ENCODE assay signal across 29 cellular contexts in the genomic region with DNA sequence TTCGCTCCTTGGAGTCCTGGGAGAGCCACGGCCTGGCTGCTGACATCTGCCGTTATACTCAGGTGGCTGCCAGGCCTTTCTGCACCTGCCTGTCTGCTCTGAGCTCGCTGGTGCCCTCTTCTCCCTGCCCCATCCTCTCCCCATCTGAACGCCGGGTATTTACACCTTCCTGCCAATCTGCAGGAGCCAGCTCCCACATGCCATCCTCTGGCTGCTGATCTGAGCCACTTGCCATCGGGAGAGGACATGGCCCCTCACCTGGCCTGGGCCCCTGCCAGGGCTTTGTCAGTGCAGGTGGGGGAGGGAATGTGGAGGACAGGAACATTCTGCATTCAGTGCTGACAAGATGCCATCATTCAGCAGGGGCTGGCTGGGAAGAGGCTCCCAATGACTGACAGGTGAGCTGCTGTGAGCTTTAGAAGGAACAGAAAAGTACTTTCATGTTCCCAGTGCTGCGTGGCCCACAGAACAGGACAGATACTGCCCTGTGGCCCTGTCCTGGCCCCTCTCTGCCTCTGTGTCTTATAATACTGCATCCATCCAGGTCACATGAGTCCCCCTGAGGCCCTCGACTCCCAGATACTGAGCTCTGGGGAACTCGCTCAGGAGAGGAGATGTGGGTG.
"Had no signal": no experiment of that assay in that cellular context is flagged by ENCODE, and none has a peak within 500 bp of the region (broad histone marks: within the 10 kb centered on the region; RNA-seq: fewer than 3 reads in every experiment).

No MANE protein-coding gene starts in this region.

- H3K27me3 ChIP-seq: breast epithelium, foreskin keratinocyte, neural progenitor cell, right atrium auricular region, thyroid gland, upper lobe of left lung, vagina had no signal

- H3K27ac ChIP-seq: breast epithelium, esophagus muscularis mucosa, foreskin keratinocyte, heart left ventricle, left lung, neural progenitor cell, right atrium auricular region, thyroid gland, upper lobe of left lung, vagina had no signal

- H3K4me1 Mint-ChIP-seq: activated naive CD4-positive, alpha-beta T cell treated with anti-CD3 and anti-CD28 coated beads, Interleukin-2, amount 10 ng/mL, durations not matched to agents 7 days and 5 days; activated naive CD8-positive, alpha-beta T cell treated with anti-CD3 and anti-CD28 coated beads, Interleukin-2, amount 10 ng/mL, durations not matched to agents 7 days and 5 days; naive B cell; neural progenitor cell; stimulated activated memory B cell treated with anti-CD40 and anti-IgM and Interleukin-4, amounts not matched to agents 10 μg/mL and 1 μg/mL and 100 μg/mL, for 72 hours; stimulated activated naive CD8-positive, alpha-beta T cell treated with anti-CD3 and anti-CD28 coated beads, Interleukin-15, amount 100 ng/mL, for 72 hours had no signal

- H3K9me3 Mint-ChIP-seq: dendritic cell treated with granulocyte-macrophage colony-stimulating factor and Interleukin-4, amounts not matched to agents 40 ng/mL and 50 ng/mL, for 4 days; stimulated activated naive CD8-positive, alpha-beta T cell treated with anti-CD3 and anti-CD28 coated beads, Interleukin-15, amount 100 ng/mL, for 72 hours had no signal

- H3K36me3 ChIP-seq: breast epithelium, esophagus muscularis mucosa, heart left ventricle, left lung, neural progenitor cell, right atrium auricular region, thyroid gland, upper lobe of left lung, vagina had no signal

- H3K4me1 ChIP-seq: breast epithelium, foreskin keratinocyte, left lung, neural progenitor cell, right atrium auricular region, thyroid gland, upper lobe of left lung had no signal

- ATAC-seq: foreskin keratinocyte; heart left ventricle; left lung; stimulated activated memory B cell treated with anti-CD40 and anti-IgM and Interleukin-4, amounts not matched to agents 10 μg/mL and 1 μg/mL and 100 μg/mL, for 72 hours; stimulated activated naive CD8-positive, alpha-beta T cell treated with anti-CD3 and anti-CD28 coated beads, Interleukin-15, amount 100 ng/mL, for 72 hours had no signal

- H3K27ac Mint-ChIP-seq: activated naive CD4-positive, alpha-beta T cell treated with anti-CD3 and anti-CD28 coated beads, Interleukin-2, amount 10 ng/mL, durations not matched to agents 7 days and 5 days; activated naive CD8-positive, alpha-beta T cell treated with anti-CD3 and anti-CD28 coated beads, Interleukin-2, amount 10 ng/mL, durations not matched to agents 7 days and 5 days; activated T-helper 1 cell treated with anti-CD3 and anti-CD28 coated beads, Interleukin-12 subunit alpha, Interleukin-12 subunit beta, Interleukin-2, Interleukin-4 antibody, amounts not matched to agents 30 ng/mL and 10 ng/mL and 1 ng/mL, durations not matched to agents 14 hours and 24 hours and 36 hours; dendritic cell treated with granulocyte-macrophage colony-stimulating factor and Interleukin-4, amounts not matched to agents 40 ng/mL and 50 ng/mL, for 4 days; mesothelial cell of epicardium; neural progenitor cell; stimulated activated memory B cell treated with anti-CD40 and anti-IgM and Interleukin-4, amounts not matched to agents 10 μg/mL and 1 μg/mL and 100 μg/mL, for 72 hours; stimulated activated naive CD8-positive, alpha-beta T cell treated with anti-CD3 and anti-CD28 coated beads, Interleukin-15, amount 100 ng/mL, for 72 hours; T-helper 2 cell treated with Interferon-gamma antibody and Interleukin-4, amounts not matched to agents 5 μg/mL and 100 μg/mL, for 36 hours had no signal

- H3K9ac ChIP-seq: neural progenitor cell had no signal

- H3K36me3 Mint-ChIP-seq: activated naive CD8-positive, alpha-beta T cell treated with anti-CD3 and anti-CD28 coated beads, Interleukin-2, amount 10 ng/mL, durations not matched to agents 7 days and 5 days; neural progenitor cell; stimulated activated memory B cell treated with anti-CD40 and anti-IgM and Interleukin-4, amounts not matched to agents 10 μg/mL and 1 μg/mL and 100 μg/mL, for 72 hours had no signal

- H3K9me3 ChIP-seq: thyroid gland had no signal

- H3K4me3 ChIP-seq: breast epithelium, esophagus muscularis mucosa, heart left ventricle, left lung, neural progenitor cell, right atrium auricular region, smooth muscle cell, thyroid gland, upper lobe of left lung, vagina had no signal

- H3K4me3 Mint-ChIP-seq: activated naive CD4-positive, alpha-beta T cell treated with anti-CD3 and anti-CD28 coated beads, Interleukin-2, amount 10 ng/mL, durations not matched to agents 7 days and 5 days; activated naive CD8-positive, alpha-beta T cell treated with anti-CD3 and anti-CD28 coated beads, Interleukin-2, amount 10 ng/mL, durations not matched to agents 7 days and 5 days; activated T-helper 1 cell treated with anti-CD3 and anti-CD28 coated beads, Interleukin-12 subunit alpha, Interleukin-12 subunit beta, Interleukin-2, Interleukin-4 antibody, amounts not matched to agents 30 ng/mL and 10 ng/mL and 1 ng/mL, durations not matched to agents 14 hours and 24 hours and 36 hours; dendritic cell treated with granulocyte-macrophage colony-stimulating factor and Interleukin-4, amounts not matched to agents 40 ng/mL and 50 ng/mL, for 4 days; mesothelial cell of epicardium; naive B cell; neural progenitor cell; stimulated activated memory B cell treated with anti-CD40 and anti-IgM and Interleukin-4, amounts not matched to agents 10 μg/mL and 1 μg/mL and 100 μg/mL, for 72 hours; stimulated activated naive CD8-positive, alpha-beta T cell treated with anti-CD3 and anti-CD28 coated beads, Interleukin-15, amount 100 ng/mL, for 72 hours; T-helper 2 cell treated with Interferon-gamma antibody and Interleukin-4, amounts not matched to agents 5 μg/mL and 100 μg/mL, for 36 hours had no signal

- H3K27me3 Mint-ChIP-seq: activated naive CD4-positive, alpha-beta T cell treated with anti-CD3 and anti-CD28 coated beads, Interleukin-2, amount 10 ng/mL, durations not matched to agents 7 days and 5 days; activated naive CD8-positive, alpha-beta T cell treated with anti-CD3 and anti-CD28 coated beads, Interleukin-2, amount 10 ng/mL, durations not matched to agents 7 days and 5 days; naive B cell; stimulated activated memory B cell treated with anti-CD40 and anti-IgM and Interleukin-4, amounts not matched to agents 10 μg/mL and 1 μg/mL and 100 μg/mL, for 72 hours; stimulated activated naive CD8-positive, alpha-beta T cell treated with anti-CD3 and anti-CD28 coated beads, Interleukin-15, amount 100 ng/mL, for 72 hours had no signal

- DNase-seq: activated CD4-positive, alpha-beta T cell treated with anti-CD3 and anti-CD28 coated beads for 4 hours; activated CD4-positive, CD25-positive, alpha-beta regulatory T cell; activated CD8-positive, alpha-beta memory T cell treated with anti-CD3 and anti-CD28 coated beads, Interleukin-2, amount 50 U/mL, for 4 hours; activated gamma-delta T cell; activated naive CD8-positive, alpha-beta T cell treated with anti-CD3 and anti-CD28 coated beads, Interleukin-2, amount 10 ng/mL, durations not matched to agents 7 days and 5 days; activated T-cell treated with anti-CD3 and anti-CD28 coated beads, Interleukin-2, amount 50 U/mL, for 1 hour; central memory CD4-positive, alpha-beta T cell; foreskin keratinocyte; mammary epithelial cell; naive B cell; stimulated activated CD4-positive, alpha-beta T cell treated with anti-CD3 and anti-CD28 coated beads, Interleukin-4, amount 100 ng/mL, for 4 hours; stimulated activated naive CD8-positive, alpha-beta T cell treated with anti-CD3 and anti-CD28 coated beads, Interleukin-15, amount 100 ng/mL, for 72 hours; T-helper 1 cell; upper lobe of left lung had no signal

- H3K4me2 ChIP-seq: neural progenitor cell, smooth muscle cell had no signal

- H2AFZ ChIP-seq: neural progenitor cell had no signal
